32 cellular contexts compared by ENCODE assay signal in genomic region chr10:29374162-29374561, GRCh38.
"Had no signal": no experiment of that assay in that cellular context is flagged by ENCODE, and none has a peak within 500 bp of the region (broad histone marks: within the 10 kb centered on the region; RNA-seq: fewer than 3 reads in every experiment).

No MANE protein-coding gene starts in this region.

- H3K9me3 Mint-ChIP-seq: activated CD4-positive, alpha-beta memory T cell treated with anti-CD3 and anti-CD28 coated beads for 36 hours; activated CD4-positive, alpha-beta T cell treated with anti-CD3 and anti-CD28 coated beads, Interleukin-2, amount 10 ng/mL, durations not matched to agents 24 days and 14 days; activated naive CD4-positive, alpha-beta T cell treated with anti-CD3 and anti-CD28 coated beads for 36 hours; activated T-helper 1 cell treated with anti-CD3 and anti-CD28 coated beads, Interleukin-12 subunit alpha, Interleukin-12 subunit beta, Interleukin-2, Interleukin-4 antibody, amounts not matched to agents 30 ng/mL and 10 ng/mL and 1 ng/mL, durations not matched to agents 14 hours and 24 hours and 36 hours; activated T-helper 2 cell treated with anti-CD3 and anti-CD28 coated beads, Interferon-gamma antibody, Interleukin-2, Interleukin-4, amounts not matched to agents 10 μg/mL and 5 μg/mL and 100 μg/mL, durations not matched to agents 14 hours and 24 hours and 36 hours; central memory CD8-positive, alpha-beta T cell; dendritic cell treated with granulocyte-macrophage colony-stimulating factor and Interleukin-4, amounts not matched to agents 40 ng/mL and 50 ng/mL, for 4 days had no signal

- H3K4me3 ChIP-seq: coronary artery, dorsolateral prefrontal cortex, esophagus muscularis mucosa, gastrocnemius medialis, heart left ventricle had no signal

- H3K9me3 ChIP-seq: esophagus muscularis mucosa, gastrocnemius medialis, heart left ventricle had no signal

- H3K27ac Mint-ChIP-seq: activated CD4-positive, alpha-beta memory T cell treated with anti-CD3 and anti-CD28 coated beads for 36 hours; activated CD4-positive, alpha-beta T cell treated with anti-CD3 and anti-CD28 coated beads for 36 hours; activated CD4-positive, alpha-beta T cell treated with anti-CD3 and anti-CD28 coated beads, Interleukin-2, amount 10 ng/mL, durations not matched to agents 24 days and 14 days; activated CD8-positive, alpha-beta memory T cell treated with anti-CD3 and anti-CD28 coated beads, Interleukin-2, amount 10 ng/mL, durations not matched to agents 7 days and 5 days; activated CD8-positive, alpha-beta T cell treated with anti-CD3 and anti-CD28 coated beads, Interleukin-2, amount 10 ng/mL, durations not matched to agents 7 days and 5 days; activated naive CD4-positive, alpha-beta T cell treated with anti-CD3 and anti-CD28 coated beads for 36 hours; activated naive CD8-positive, alpha-beta T cell; activated T-helper 1 cell treated with anti-CD3 and anti-CD28 coated beads, Interleukin-12 subunit alpha, Interleukin-12 subunit beta, Interleukin-2, Interleukin-4 antibody, amounts not matched to agents 30 ng/mL and 10 ng/mL and 1 ng/mL, durations not matched to agents 14 hours and 24 hours and 36 hours; activated T-helper 2 cell treated with anti-CD3 and anti-CD28 coated beads, Interferon-gamma antibody, Interleukin-2, Interleukin-4, amounts not matched to agents 10 μg/mL and 5 μg/mL and 100 μg/mL, durations not matched to agents 14 hours and 24 hours and 36 hours; dendritic cell treated with granulocyte-macrophage colony-stimulating factor and Interleukin-4, amounts not matched to agents 40 ng/mL and 50 ng/mL, for 4 days had no signal

- H3K36me3 ChIP-seq: brain microvascular endothelial cell, esophagus muscularis mucosa, gastrocnemius medialis, heart left ventricle had no signal

- H3K27ac ChIP-seq: brain microvascular endothelial cell, coronary artery, dorsolateral prefrontal cortex, esophagus muscularis mucosa, foreskin keratinocyte, gastrocnemius medialis, heart left ventricle had no signal

- ATAC-seq: activated CD4-positive, alpha-beta T cell treated with anti-CD3 and anti-CD28 coated beads for 36 hours; activated CD8-positive, alpha-beta memory T cell treated with anti-CD3 and anti-CD28 coated beads, Interleukin-2, amount 10 ng/mL, durations not matched to agents 7 days and 5 days; activated CD8-positive, alpha-beta T cell treated with anti-CD3 and anti-CD28 coated beads, Interleukin-2, amount 10 ng/mL, durations not matched to agents 7 days and 5 days; foreskin keratinocyte; gastrocnemius medialis; heart left ventricle had no signal

- H3K27me3 ChIP-seq: brain microvascular endothelial cell had no signal

- DNase-seq: activated CD4-positive, alpha-beta memory T cell treated with anti-CD3 and anti-CD28 coated beads for 36 hours; activated CD4-positive, alpha-beta T cell treated with anti-CD3 and anti-CD28 coated beads for 36 hours; activated CD4-positive, alpha-beta T cell treated with anti-CD3 and anti-CD28 coated beads, Interleukin-2, amount 10 ng/mL, durations not matched to agents 24 days and 14 days; activated CD4-positive, CD25-positive, alpha-beta regulatory T cell; activated CD4-positive, CD25-positive, alpha-beta regulatory T cell treated with anti-CD3 and anti-CD28 coated beads, Interleukin-2, amount 50 U/mL, for 72 hours; activated CD8-positive, alpha-beta memory T cell treated with anti-CD3 and anti-CD28 coated beads, Interleukin-2, amount 10 ng/mL, durations not matched to agents 7 days and 5 days; activated CD8-positive, alpha-beta memory T cell treated with anti-CD3 and anti-CD28 coated beads, Interleukin-2, amount 50 U/mL, for 4 hours; activated CD8-positive, alpha-beta T cell treated with anti-CD3 and anti-CD28 coated beads, Interleukin-2, amount 10 ng/mL, durations not matched to agents 7 days and 5 days; activated effector memory CD4-positive, alpha-beta T cell treated with anti-CD3 and anti-CD28 coated beads, Interleukin-2, amount 50 U/mL, for 16 hours; activated naive CD4-positive, alpha-beta T cell treated with anti-CD3 and anti-CD28 coated beads for 36 hours; activated T-cell treated with anti-CD3 and anti-CD28 coated beads, Interleukin-2, amount 50 U/mL, for 1 hour; activated T-cell treated with anti-CD3 and anti-CD28 coated beads, Interleukin-2, amount 50 U/mL, for 48 hours; amniotic stem cell; anterior cingulate cortex; brain microvascular endothelial cell; dorsolateral prefrontal cortex; effector memory CD4-positive, alpha-beta T cell; erythroblast; foreskin keratinocyte; gastrocnemius medialis; glutamatergic neuron; heart left ventricle; T-helper 2 cell had no signal

- FAIRE-seq: astrocyte, bronchial epithelial cell had no signal

- H3K4me1 ChIP-seq: foreskin keratinocyte had no signal

- H3K4me1 Mint-ChIP-seq: activated CD4-positive, alpha-beta T cell treated with anti-CD3 and anti-CD28 coated beads for 36 hours; activated CD4-positive, alpha-beta T cell treated with anti-CD3 and anti-CD28 coated beads, Interleukin-2, amount 10 ng/mL, durations not matched to agents 24 days and 14 days; activated CD8-positive, alpha-beta memory T cell treated with anti-CD3 and anti-CD28 coated beads, Interleukin-2, amount 10 ng/mL, durations not matched to agents 7 days and 5 days; central memory CD8-positive, alpha-beta T cell had no signal

- H3K36me3 Mint-ChIP-seq: activated CD4-positive, alpha-beta memory T cell treated with anti-CD3 and anti-CD28 coated beads for 36 hours; activated CD8-positive, alpha-beta memory T cell treated with anti-CD3 and anti-CD28 coated beads, Interleukin-2, amount 10 ng/mL, durations not matched to agents 7 days and 5 days; activated naive CD8-positive, alpha-beta T cell had no signal

- H3K4me3 Mint-ChIP-seq: activated CD4-positive, alpha-beta memory T cell treated with anti-CD3 and anti-CD28 coated beads for 36 hours; activated CD4-positive, alpha-beta T cell treated with anti-CD3 and anti-CD28 coated beads for 36 hours; activated CD4-positive, alpha-beta T cell treated with anti-CD3 and anti-CD28 coated beads, Interleukin-2, amount 10 ng/mL, durations not matched to agents 24 days and 14 days; activated CD8-positive, alpha-beta memory T cell treated with anti-CD3 and anti-CD28 coated beads, Interleukin-2, amount 10 ng/mL, durations not matched to agents 7 days and 5 days; activated CD8-positive, alpha-beta T cell treated with anti-CD3 and anti-CD28 coated beads, Interleukin-2, amount 10 ng/mL, durations not matched to agents 7 days and 5 days; activated naive CD4-positive, alpha-beta T cell treated with anti-CD3 and anti-CD28 coated beads for 36 hours; activated naive CD8-positive, alpha-beta T cell; activated T-helper 1 cell treated with anti-CD3 and anti-CD28 coated beads, Interleukin-12 subunit alpha, Interleukin-12 subunit beta, Interleukin-2, Interleukin-4 antibody, amounts not matched to agents 30 ng/mL and 10 ng/mL and 1 ng/mL, durations not matched to agents 14 hours and 24 hours and 36 hours; central memory CD8-positive, alpha-beta T cell; dendritic cell treated with granulocyte-macrophage colony-stimulating factor and Interleukin-4, amounts not matched to agents 40 ng/mL and 50 ng/mL, for 4 days had no signal
